Comparison of ENCODE assay signal across 12 cellular contexts in the genomic region with DNA sequence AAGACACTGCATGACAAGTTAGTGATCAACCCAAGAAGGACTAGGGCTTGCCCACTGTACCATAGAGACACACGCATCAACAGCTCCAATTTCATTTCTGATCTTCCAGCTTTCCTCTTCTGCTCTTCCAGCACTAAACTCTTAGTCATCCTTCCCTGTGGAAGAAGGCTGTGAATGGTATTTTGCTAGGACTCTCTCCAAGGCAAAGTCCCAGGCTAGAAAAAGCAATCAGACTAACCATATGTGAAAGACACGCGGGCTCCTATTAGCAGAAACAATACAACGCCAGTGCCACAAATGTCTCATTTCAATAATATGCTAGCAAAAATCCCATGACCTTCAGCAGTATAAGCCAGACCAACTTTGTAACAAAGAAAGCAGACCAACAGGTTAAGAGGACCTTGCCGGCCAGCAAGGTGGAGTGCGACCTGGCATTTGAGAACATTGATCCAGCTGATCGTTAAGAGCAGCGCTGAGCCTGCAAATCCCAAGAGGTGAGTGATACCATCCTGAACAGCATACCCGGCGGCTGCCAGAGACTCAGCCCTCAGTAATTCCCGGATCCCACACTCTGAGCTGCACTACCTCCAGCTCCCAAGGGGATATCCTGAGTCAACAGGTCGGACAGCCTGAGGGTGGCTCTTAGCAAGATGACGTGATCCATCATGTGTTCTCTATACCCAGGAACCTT.
A peak's percentile ranks its signal among the peaks of the same experiment; 100 is the strongest.
DNase-seq lines count a peak whose midpoint lies in the region; ATAC-seq and TF ChIP-seq lines count a peak whose summit lies in the region.
"Had no signal": no experiment of that assay in that cellular context is flagged by ENCODE, and none has a peak within 500 bp of the region (broad histone marks: within the 10 kb centered on the region; RNA-seq: fewer than 3 reads in every experiment).

No MANE protein-coding gene starts in this region.

- 95% methylated on average over 11 of the region's 13 CpGs for WGBS in SK-N-SH (ENCODE audit: low lambda C conversion rate)

- H3K4me2 ChIP-seq in SK-N-SH: no peak overlapping the region
- H3K4me2 ChIP-seq: BLaER1 treated with 17β-estradiol and CSF1 and Interleukin-3, amounts not matched to agents 10 nM and 100 nM had no signal

- H4K20me1 ChIP-seq in SK-N-SH (ENCODE audit: insufficient read depth): no peaks in the 10 kb centered on the region

- DNase-seq in AG08395 (ENCODE audit: low spot score): peak; percentile 57
- DNase-seq in EL: peak; percentile 36
- peak; percentile 53 for DNase-seq in adipocyte (ENCODE audit: low read depth)
- peak; percentile 92 for DNase-seq in fibroblast of the aortic adventitia (ENCODE audit: low read depth)
- no peak for DNase-seq in islet precursor cell
- no peak for DNase-seq in GF-D8 (lab: John Stamatoyannopoulos, UW)
- DNase-seq in SK-N-SH: no peak
- DNase-seq: activated CD8-positive, alpha-beta memory T cell treated with anti-CD3 and anti-CD28 coated beads, Interleukin-2, amount 10 ng/mL, durations not matched to agents 7 days and 5 days; occipital lobe had no signal

- H3K79me2 ChIP-seq in SK-N-SH (ENCODE audit: insufficient read depth): no peaks in the 10 kb centered on the region

- no peak for TF ChIP-seq RAD21 in SK-N-SH (IDR thresholded peaks at IDR 0.05; ENCODE audit: low read length)

- CTCF ChIA-PET in SK-N-SH (lab: Yijun Ruan, JAX): no interaction called here

- no peak overlapping the region for H3K9ac ChIP-seq in adipocyte (ENCODE audit: low read length)
- H3K9ac ChIP-seq in SK-N-SH: no peak overlapping the region
- H3K9ac ChIP-seq: BLaER1 treated with 17β-estradiol and CSF1 and Interleukin-3, amounts not matched to agents 10 nM and 100 nM had no signal

- no peaks in the 10 kb centered on the region for H3K4me1 ChIP-seq in adipocyte (ENCODE audit: control insufficient read depth, insufficient read depth, low read length)
- no peaks in the 10 kb centered on the region for H3K4me1 ChIP-seq in SK-N-SH (ENCODE audit: control insufficient read depth in 1 of 2, insufficient read depth in 2 of 2, low read depth in 1 of 2, low read length in 1 of 2)
- H3K4me1 ChIP-seq: BLaER1 treated with 17β-estradiol and CSF1 and Interleukin-3, amounts not matched to agents 10 nM and 100 nM had no signal

- H3K36me3 ChIP-seq in adipocyte (ENCODE audit: control insufficient read depth, insufficient read depth, low read length, severe bottlenecking): peaks cover 17% of the 10 kb centered on the region
- H3K36me3 ChIP-seq in SK-N-SH (replicated peaks in 1 of 2; ENCODE audit: control insufficient read depth in 1 of 2, insufficient read depth in 2 of 2, low read length in 1 of 2): peaks cover 0 to 6% of the 10 kb centered on the region in 2 experiments

- no peaks in the 10 kb centered on the region for H3K9me2 ChIP-seq in SK-N-SH

- H3K27ac ChIP-seq in SK-N-SH (ENCODE audit: low read depth in 2 of 2, low read length in 1 of 2): peak overlapping the region in 1 of 2 experiments; percentile 71; a peak in 1 of 4 replicates
- H3K27ac ChIP-seq: BLaER1 treated with 17β-estradiol and CSF1 and Interleukin-3, amounts not matched to agents 10 nM and 100 nM had no signal

- POLR2A ChIA-PET in SK-N-SH (lab: Yijun Ruan, JAX): no interaction called here

- no peaks in the 10 kb centered on the region for H3K9me3 ChIP-seq in adipocyte (ENCODE audit: control insufficient read depth, low read length)
- H3K9me3 ChIP-seq in SK-N-SH: no peaks in the 10 kb centered on the region

- H3K4me3 ChIP-seq in adipocyte (ENCODE audit: low read length) (no peak overlapping the region), fibroblast of the aortic adventitia (ENCODE audit: low read depth, low read length) (peak overlapping the region; percentile 11), SK-N-SH (ENCODE audit: low read depth in 2 of 2, low read length in 1 of 2) (no peak overlapping the region)
- H3K4me3 ChIP-seq: BLaER1 treated with 17β-estradiol and CSF1 and Interleukin-3, amounts not matched to agents 10 nM and 100 nM had no signal

- no peak overlapping the region for H2AFZ ChIP-seq in SK-N-SH (ENCODE audit: low read depth)

- ATAC-seq in GM18867 (IDR thresholded peaks at IDR 0.05; ENCODE audit: unreplicated experiment): no peak
- ATAC-seq: Panc1 had no signal

- H3K27me3 ChIP-seq in adipocyte (replicated peaks; ENCODE audit: control insufficient read depth, insufficient read depth, low read length) (no peaks in the 10 kb centered on the region), SK-N-SH (ENCODE audit: insufficient read depth) (no peaks in the 10 kb centered on the region)
- H3K27me3 ChIP-seq: BLaER1 treated with 17β-estradiol and CSF1 and Interleukin-3, amounts not matched to agents 10 nM and 100 nM had no signal

- no peaks in the 10 kb centered on the region for H3F3A ChIP-seq in SK-N-SH (replicated peaks; ENCODE audit: insufficient read depth)

- no peak for TF ChIP-seq EP300 in SK-N-SH (IDR thresholded peaks at IDR 0.05; ENCODE audit: borderline replicate concordance in 1 of 2, low read depth in 1 of 2, low read length in 1 of 2)

- TF ChIP-seq CTCF in fibroblast of the aortic adventitia (IDR thresholded peaks at IDR 0.05; ENCODE audit: insufficient read depth, low read length) (no peak), SK-N-SH (IDR thresholded peaks at IDR 0.05) (no peak)

TF ChIP-seq in SK-N-SH, 30 proteins besides CTCF, POLR2A, EP300 and RAD21:
- TF ChIP-seq FOXM1 (IDR thresholded peaks at IDR 0.05; ENCODE audit: low read depth): no peak

Comparison
In these comparisons a context has a peak if more than half of its experiments do, and no peak if none do; other contexts are left out.
1. DNase-seq: peak in AG08395 (single experiment), EL (single experiment), adipocyte (single experiment) and fibroblast of the aortic adventitia (single experiment); none in islet precursor cell (single experiment), GF-D8 (single experiment) and SK-N-SH (single experiment).